ENCODE assay signal across 18 cellular contexts in the genomic region with DNA sequence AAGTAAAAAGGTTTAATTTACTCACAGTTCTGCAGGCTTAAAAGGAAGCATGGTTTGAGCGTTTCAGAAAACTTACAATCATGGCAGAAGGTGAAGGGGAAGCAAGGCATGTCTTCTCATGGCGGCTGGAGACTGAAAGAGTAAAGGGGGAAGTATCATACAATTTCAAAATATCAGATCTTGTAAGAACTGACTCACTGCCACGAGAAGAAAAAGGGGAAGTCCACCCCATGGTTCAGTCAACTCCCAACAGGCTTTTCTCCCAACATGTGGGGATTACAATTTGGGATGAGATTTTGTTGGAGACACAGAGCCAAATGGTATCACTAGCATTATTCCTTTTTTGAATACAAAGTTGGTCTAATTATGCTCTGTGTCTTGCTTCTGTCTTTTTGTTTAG.
"Had no signal": no experiment of that assay in that cellular context is flagged by ENCODE, and none has a peak within 500 bp of the region (broad histone marks: within the 10 kb centered on the region; RNA-seq: fewer than 3 reads in every experiment).

No MANE protein-coding gene starts in this region.

- H3K4me1 ChIP-seq: esophagus muscularis mucosa, tibial artery, vagina had no signal

- H3K27ac Mint-ChIP-seq: activated CD4-positive, alpha-beta T cell treated with anti-CD3 and anti-CD28 coated beads for 36 hours; activated CD8-positive, alpha-beta T cell treated with anti-CD3 and anti-CD28 coated beads, Interleukin-2, amount 10 ng/mL, durations not matched to agents 7 days and 5 days; activated naive CD4-positive, alpha-beta T cell treated with anti-CD3 and anti-CD28 coated beads for 36 hours; naive thymus-derived CD8-positive, alpha-beta T cell had no signal

- H3K27ac ChIP-seq: cardiac muscle cell, esophagus muscularis mucosa, skin epidermis, tibial artery, vagina, VCaP had no signal

- FAIRE-seq: astrocyte, islet of Langerhans had no signal

- DNase-seq: activated CD4-positive, alpha-beta T cell treated with anti-CD3 and anti-CD28 coated beads for 36 hours; activated CD8-positive, alpha-beta T cell treated with anti-CD3 and anti-CD28 coated beads, Interleukin-2, amount 10 ng/mL, durations not matched to agents 7 days and 5 days; activated naive CD4-positive, alpha-beta T cell treated with anti-CD3 and anti-CD28 coated beads for 36 hours; foreskin fibroblast; glutamatergic neuron; mammary epithelial cell; naive thymus-derived CD8-positive, alpha-beta T cell; posterior cingulate gyrus; stimulated activated CD4-positive, alpha-beta T cell treated with anti-CD3 and anti-CD28 coated beads, Interleukin-4, amount 100 ng/mL, for 4 hours; tibial artery had no signal

- H3K36me3 ChIP-seq: cardiac muscle cell, esophagus muscularis mucosa, tibial artery, vagina had no signal

- H3K9me3 ChIP-seq: tibial artery, vagina had no signal

- H3K4me3 Mint-ChIP-seq: activated CD4-positive, alpha-beta T cell treated with anti-CD3 and anti-CD28 coated beads for 36 hours; activated CD8-positive, alpha-beta T cell treated with anti-CD3 and anti-CD28 coated beads, Interleukin-2, amount 10 ng/mL, durations not matched to agents 7 days and 5 days; activated naive CD4-positive, alpha-beta T cell treated with anti-CD3 and anti-CD28 coated beads for 36 hours; naive thymus-derived CD8-positive, alpha-beta T cell had no signal

- H3K4me3 ChIP-seq: cardiac muscle cell, esophagus muscularis mucosa, skin epidermis, tibial artery, vagina had no signal

- H3K36me3 Mint-ChIP-seq: naive thymus-derived CD8-positive, alpha-beta T cell had no signal

- ATAC-seq: activated CD4-positive, alpha-beta T cell treated with anti-CD3 and anti-CD28 coated beads for 36 hours; activated CD8-positive, alpha-beta T cell treated with anti-CD3 and anti-CD28 coated beads, Interleukin-2, amount 10 ng/mL, durations not matched to agents 7 days and 5 days; left lobe of liver; naive thymus-derived CD8-positive, alpha-beta T cell had no signal

- H3K4me1 Mint-ChIP-seq: activated CD4-positive, alpha-beta T cell treated with anti-CD3 and anti-CD28 coated beads for 36 hours; naive thymus-derived CD8-positive, alpha-beta T cell had no signal

- H3K27me3 Mint-ChIP-seq: activated CD4-positive, alpha-beta T cell treated with anti-CD3 and anti-CD28 coated beads for 36 hours had no signal

- H3K27me3 ChIP-seq: cardiac muscle cell, esophagus muscularis mucosa, tibial artery, vagina had no signal
